8 cellular contexts compared by ENCODE assay signal in the genomic region with DNA sequence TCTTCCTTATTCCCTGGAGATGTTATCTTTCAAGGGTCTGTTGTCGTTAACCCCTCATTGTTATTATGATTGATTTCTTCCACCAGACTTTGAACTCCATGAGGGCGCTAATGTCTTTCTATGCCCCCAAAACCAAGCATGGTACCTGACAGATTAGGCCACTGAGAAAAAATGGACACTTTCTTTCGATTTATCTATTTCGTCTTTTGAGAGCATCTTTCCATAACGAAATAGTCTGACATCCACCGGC. TPM values are rescaled to one million over a fixed set of nuclear protein-coding genes. Genes with fewer than 3 reads are reported as not detected.
DNase-seq lines count a peak whose midpoint lies in the region; ATAC-seq and TF ChIP-seq lines count a peak whose summit lies in the region.

No MANE protein-coding gene starts in this region.

- peak; percentile 31 for DNase-seq in NCI-H510A treated with DMSO at 0.1 percent for 48 hours (lab: John Stamatoyannopoulos, UW)
- no peak for DNase-seq in NCI-H510A (lab: John Stamatoyannopoulos, UW)
- DNase-seq in activated B cell treated with CpG ODN at 0.5 μM for 24 hours, result no peak
- no peak for DNase-seq in hepatocyte (ENCODE audit: low spot score)
- no peak for DNase-seq in effector CD8-positive, alpha-beta T cell (lab: John Stamatoyannopoulos, UW)
- DNase-seq in mesenteric fat pad (ENCODE audit: low spot score), result no peak
- DNase-seq in DMS 273 treated with DMSO at 0.1 percent for 48 hours (lab: John Stamatoyannopoulos, UW), result no peak

- WGBS in hepatocyte (ENCODE audit: low lambda C conversion rate, missing lambda C conversion rate), result 56% methylated on average over 6 of the region's 6 CpGs

- H3K9me2 ChIP-seq in hepatocyte (replicated peaks; ENCODE audit: insufficient read depth), result no peaks in the 10 kb centered on the region

- peaks cover 32% of the 10 kb centered on the region for H3K36me3 Mint-ChIP-seq in activated B cell treated with CpG ODN at 0.5 μM for 24 hours (ENCODE audit: low read depth)
- peaks cover 12% of the 10 kb centered on the region for H3K36me3 Mint-ChIP-seq in stimulated activated memory B cell treated with anti-CD40 and anti-IgM and Interleukin-4, amounts not matched to agents 10 μg/mL and 1 μg/mL and 100 μg/mL, for 72 hours

- peaks cover 7% of the 10 kb centered on the region for H3K4me1 ChIP-seq in hepatocyte (ENCODE audit: insufficient read depth)

- peaks cover 27% of the 10 kb centered on the region for H3K4me1 Mint-ChIP-seq in activated B cell treated with CpG ODN at 0.5 μM for 24 hours
- peaks cover 23% of the 10 kb centered on the region for H3K4me1 Mint-ChIP-seq in stimulated activated memory B cell treated with anti-CD40 and anti-IgM and Interleukin-4, amounts not matched to agents 10 μg/mL and 1 μg/mL and 100 μg/mL, for 72 hours

- H3K27ac Mint-ChIP-seq in activated B cell treated with CpG ODN at 0.5 μM for 24 hours, result peak overlapping the region; percentile 95
- peak overlapping the region; percentile 98 for H3K27ac Mint-ChIP-seq in stimulated activated memory B cell treated with anti-CD40 and anti-IgM and Interleukin-4, amounts not matched to agents 10 μg/mL and 1 μg/mL and 100 μg/mL, for 72 hours

- H3K36me3 ChIP-seq in hepatocyte (replicated peaks; ENCODE audit: insufficient read depth, low read depth), result no peaks in the 10 kb centered on the region

- CTCF ChIA-PET in activated B cell treated with CpG ODN at 0.5 μM for 24 hours (lab: Charles Lee), result interaction anchor here (0.8 to 2.4 kb wide), 3 partner anchors 16 to 386 kb away, joined by 3 to 14 read pairs (median 3); partner anchors contain the start of gene CYP2R1

- H3K27me3 ChIP-seq in hepatocyte, result no peaks in the 10 kb centered on the region

- intact Hi-C loops in activated B cell treated with CpG ODN at 0.5 μM for 24 hours (cut with micrococcal nuclease), result loop anchor here (1.0 to 5.0 kb wide), 11 partner anchors 16 to 1058 kb away; partner anchors contain the start of genes BTBD10, COPB1 and FAR1

- H2AFZ ChIP-seq in hepatocyte, result peak overlapping the region; percentile 89

- H4K20me1 ChIP-seq in hepatocyte (ENCODE audit: insufficient read depth, poor library complexity, severe bottlenecking), result no peaks in the 10 kb centered on the region

- H3K4me3 Mint-ChIP-seq in activated B cell treated with CpG ODN at 0.5 μM for 24 hours, result peak overlapping the region; percentile 96
- peak overlapping the region; percentile 95 for H3K4me3 Mint-ChIP-seq in stimulated activated memory B cell treated with anti-CD40 and anti-IgM and Interleukin-4, amounts not matched to agents 10 μg/mL and 1 μg/mL and 100 μg/mL, for 72 hours

- H3K9me3 ChIP-seq in hepatocyte (ENCODE audit: low read depth), result no peaks in the 10 kb centered on the region

- H3K9me3 Mint-ChIP-seq in activated B cell treated with CpG ODN at 0.5 μM for 24 hours, result no peaks in the 10 kb centered on the region
- H3K9me3 Mint-ChIP-seq in stimulated activated memory B cell treated with anti-CD40 and anti-IgM and Interleukin-4, amounts not matched to agents 10 μg/mL and 1 μg/mL and 100 μg/mL, for 72 hours, result no peaks in the 10 kb centered on the region

- H3K79me2 ChIP-seq in hepatocyte, result peaks cover 33% of the 10 kb centered on the region

- ATAC-seq in activated B cell treated with CpG ODN at 0.5 μM for 24 hours (ENCODE audit: low read depth), result no peak
- ATAC-seq in stimulated activated memory B cell treated with anti-CD40 and anti-IgM and Interleukin-4, amounts not matched to agents 10 μg/mL and 1 μg/mL and 100 μg/mL, for 72 hours, result no peak

- TF ChIP-seq CTCF in activated B cell treated with CpG ODN at 0.5 μM for 24 hours (IDR thresholded peaks at IDR 0.05) (no peak), hepatocyte (IDR thresholded peaks at IDR 0.05; ENCODE audit: poor library complexity) (no peak)

- peak overlapping the region; percentile 48 for H3K4me3 ChIP-seq in hepatocyte

- no peaks in the 10 kb centered on the region for H3K27me3 Mint-ChIP-seq in activated B cell treated with CpG ODN at 0.5 μM for 24 hours
- H3K27me3 Mint-ChIP-seq in stimulated activated memory B cell treated with anti-CD40 and anti-IgM and Interleukin-4, amounts not matched to agents 10 μg/mL and 1 μg/mL and 100 μg/mL, for 72 hours, result no peaks in the 10 kb centered on the region

- POLR2A ChIA-PET in activated B cell treated with CpG ODN at 0.5 μM for 24 hours (lab: Charles Lee), result interaction anchor here (0.7 to 3.8 kb wide), 9 partner anchors 21 to 386 kb away, joined by 3 to 34 read pairs (median 4); partner anchors contain the start of genes COPB1 and CYP2R1

- peak overlapping the region; percentile 79 for H3K27ac ChIP-seq in hepatocyte

- H3K4me2 ChIP-seq in hepatocyte, result peak overlapping the region; percentile 79

RNA-seq across cellular contexts. Expression of gene PSMA1, which starts 0.6 kb away (rescaled TPM):
- total RNA-seq in activated B cell treated with CpG ODN at 0.5 μM for 24 hours, result 184 and 198 TPM in 2 replicates
- 178 and 182 TPM in 2 replicates for total RNA-seq in hepatocyte
- 214 and 243 TPM in 2 replicates for polyA plus RNA-seq in hepatocyte
- total RNA-seq in mesenteric fat pad, result 158 TPM

RNA-seq across cellular contexts. Expression of gene COPB1, which starts 21.2 kb away (rescaled TPM):
- total RNA-seq in activated B cell treated with CpG ODN at 0.5 μM for 24 hours (80.7 and 90.1 TPM in 2 replicates), hepatocyte (226 and 228 TPM in 2 replicates), mesenteric fat pad (104 TPM)
- 87.5 and 98.2 TPM in 2 replicates for polyA plus RNA-seq in hepatocyte
